Comparison of ENCODE assay signal across 1 cellular context in the genomic region with DNA sequence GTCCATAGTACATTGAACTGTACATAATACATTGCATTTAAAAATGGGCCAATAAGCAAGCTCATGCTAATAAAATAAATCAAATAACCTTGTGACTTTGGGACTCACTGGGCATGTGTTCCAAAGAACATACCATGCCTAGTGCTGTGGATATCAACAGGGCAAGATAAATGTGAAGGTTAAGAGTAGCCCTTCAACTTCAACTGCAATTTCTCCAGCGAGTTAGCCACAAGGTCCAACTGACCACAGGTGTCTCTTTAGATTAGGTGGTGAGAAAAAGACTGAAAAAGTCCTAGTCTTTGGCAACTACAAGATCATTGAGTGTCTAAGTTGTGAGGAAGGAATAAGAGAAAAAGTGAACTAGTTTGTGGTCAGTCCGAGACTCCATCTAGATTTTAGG.
TF ChIP-seq lines count a peak whose summit lies in the region.

No MANE protein-coding gene starts in this region.

TF ChIP-seq in K562, 482 proteins besides CTCF, POLR2A, EP300 and RAD21 (continued from another document):
- TF ChIP-seq, protein P1, sequence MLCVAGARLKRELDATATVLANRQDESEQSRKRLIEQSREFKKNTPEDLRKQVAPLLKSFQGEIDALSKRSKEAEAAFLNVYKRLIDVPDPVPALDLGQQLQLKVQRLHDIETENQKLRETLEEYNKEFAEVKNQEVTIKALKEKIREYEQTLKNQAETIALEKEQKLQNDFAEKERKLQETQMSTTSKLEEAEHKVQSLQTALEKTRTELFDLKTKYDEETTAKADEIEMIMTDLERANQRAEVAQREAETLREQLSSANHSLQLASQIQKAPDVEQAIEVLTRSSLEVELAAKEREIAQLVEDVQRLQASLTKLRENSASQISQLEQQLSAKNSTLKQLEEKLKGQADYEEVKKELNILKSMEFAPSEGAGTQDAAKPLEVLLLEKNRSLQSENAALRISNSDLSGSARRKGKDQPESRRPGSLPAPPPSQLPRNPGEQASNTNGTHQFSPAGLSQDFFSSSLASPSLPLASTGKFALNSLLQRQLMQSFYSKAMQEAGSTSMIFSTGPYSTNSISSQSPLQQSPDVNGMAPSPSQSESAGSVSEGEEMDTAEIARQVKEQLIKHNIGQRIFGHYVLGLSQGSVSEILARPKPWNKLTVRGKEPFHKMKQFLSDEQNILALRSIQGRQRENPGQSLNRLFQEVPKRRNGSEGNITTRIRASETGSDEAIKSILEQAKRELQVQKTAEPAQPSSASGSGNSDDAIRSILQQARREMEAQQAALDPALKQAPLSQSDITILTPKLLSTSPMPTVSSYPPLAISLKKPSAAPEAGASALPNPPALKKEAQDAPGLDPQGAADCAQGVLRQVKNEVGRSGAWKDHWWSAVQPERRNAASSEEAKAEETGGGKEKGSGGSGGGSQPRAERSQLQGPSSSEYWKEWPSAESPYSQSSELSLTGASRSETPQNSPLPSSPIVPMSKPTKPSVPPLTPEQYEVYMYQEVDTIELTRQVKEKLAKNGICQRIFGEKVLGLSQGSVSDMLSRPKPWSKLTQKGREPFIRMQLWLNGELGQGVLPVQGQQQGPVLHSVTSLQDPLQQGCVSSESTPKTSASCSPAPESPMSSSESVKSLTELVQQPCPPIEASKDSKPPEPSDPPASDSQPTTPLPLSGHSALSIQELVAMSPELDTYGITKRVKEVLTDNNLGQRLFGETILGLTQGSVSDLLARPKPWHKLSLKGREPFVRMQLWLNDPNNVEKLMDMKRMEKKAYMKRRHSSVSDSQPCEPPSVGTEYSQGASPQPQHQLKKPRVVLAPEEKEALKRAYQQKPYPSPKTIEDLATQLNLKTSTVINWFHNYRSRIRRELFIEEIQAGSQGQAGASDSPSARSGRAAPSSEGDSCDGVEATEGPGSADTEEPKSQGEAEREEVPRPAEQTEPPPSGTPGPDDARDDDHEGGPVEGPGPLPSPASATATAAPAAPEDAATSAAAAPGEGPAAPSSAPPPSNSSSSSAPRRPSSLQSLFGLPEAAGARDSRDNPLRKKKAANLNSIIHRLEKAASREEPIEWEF (CRISPR knock-in tag; IDR thresholded peaks at IDR 0.05), result no peak
- no peak for TF ChIP-seq POLR3G (IDR thresholded peaks at IDR 0.05; ENCODE audit: extremely low read depth, insufficient read length, insufficient replicate concordance)
- TF ChIP-seq HMG20A (CRISPR knock-in tag; conservative IDR thresholded peaks at IDR 0.05), result no peak
